Comparison of ENCODE assay signal across 24 cellular contexts in genomic region chr17:63816123-63816522, GRCh38. TPM values are rescaled to one million over a fixed set of nuclear protein-coding genes. Genes with fewer than 3 reads are reported as not detected.
A peak's percentile ranks its signal among the peaks of the same experiment; 100 is the strongest.
DNase-seq lines count a peak whose midpoint lies in the region; ATAC-seq, FAIRE-seq and TF ChIP-seq lines count a peak whose summit lies in the region.
"Had no signal": no experiment of that assay in that cellular context is flagged by ENCODE, and none has a peak within 500 bp of the region (broad histone marks: within the 10 kb centered on the region; RNA-seq: fewer than 3 reads in every experiment).

No MANE protein-coding gene starts in this region.

- peak overlapping the region; percentile 87 for H2BK5ac ChIP-seq in IMR-90 (ENCODE audit: low read depth, low read length, poor library complexity, severe bottlenecking)

- H2BK20ac ChIP-seq in IMR-90 (ENCODE audit: low read depth, low read length): peak overlapping the region; percentile 22; the same call in 1 of the 2 replicates

- no peak for FAIRE-seq in HepG2 (lab: Jason Lieb, UNC)
- FAIRE-seq: GM12878 had no signal

- TF ChIP-seq RAD21 in HepG2 (CRISPR knock-in tag; IDR thresholded peaks at IDR 0.05): no peak
- no peak for TF ChIP-seq RAD21 in IMR-90 (IDR thresholded peaks at IDR 0.05; ENCODE audit: low read length)

- H3K18ac ChIP-seq in IMR-90 (ENCODE audit: low read depth, low read length): peak overlapping the region; percentile 83; the same call in 1 of the 2 replicates

- H4K8ac ChIP-seq in IMR-90 (ENCODE audit: low read depth in 2 of 2, low read length in 2 of 2): peak overlapping the region in 1 of 2 experiments; percentile 61; a peak in 2 of 4 replicates

- dilution Hi-C loops in IMR-90 (cut with HindIII; ENCODE audit: low sequenced_read_pairs, unreplicated experiment): no loop called here

- no peak overlapping the region for H3K4me3 Mint-ChIP-seq in stimulated activated naive B cell treated with anti-CD40 and anti-IgM and Interleukin-4, amounts not matched to agents 10 μg/mL and 1 μg/mL and 100 μg/mL, for 72 hours
- H3K4me3 Mint-ChIP-seq: CD4-positive, alpha-beta memory T cell; GM23338 had no signal

- peak overlapping the region; percentile 75 for H2AK5ac ChIP-seq in IMR-90 (ENCODE audit: low read depth, low read length)

- no peak overlapping the region for H2BK15ac ChIP-seq in IMR-90 (ENCODE audit: low read depth, low read length)

- H3K27me3 ChIP-seq in HepG2 (ENCODE audit: control insufficient read depth in 1 of 2, insufficient read depth in 2 of 2, low read length in 2 of 2): no peaks in the 10 kb centered on the region
- H3K27me3 ChIP-seq in right lobe of liver: no peaks in the 10 kb centered on the region
- H3K27me3 ChIP-seq in IMR-90 (ENCODE audit: control insufficient read depth, insufficient read depth, low read length): no peaks in the 10 kb centered on the region
- H3K27me3 ChIP-seq: BLaER1 treated with 17β-estradiol and CSF1 and Interleukin-3, amounts not matched to agents 10 nM and 100 nM; SJCRH30 had no signal

- H3K9me3 ChIP-seq in HepG2 (ENCODE audit: low read length) (no peaks in the 10 kb centered on the region), right lobe of liver (no peaks in the 10 kb centered on the region), IMR-90 (ENCODE audit: control insufficient read depth, insufficient read depth, low read length) (no peaks in the 10 kb centered on the region)
- H3K9me3 ChIP-seq: BLaER1 treated with 17β-estradiol and CSF1 and Interleukin-3, amounts not matched to agents 10 nM and 100 nM; Caco-2; HAP-1; SJCRH30 had no signal

- peak overlapping the region; percentile 37 for H3K27ac Mint-ChIP-seq in stimulated activated naive B cell treated with anti-CD40 and anti-IgM and Interleukin-4, amounts not matched to agents 10 μg/mL and 1 μg/mL and 100 μg/mL, for 72 hours
- H3K27ac Mint-ChIP-seq: GM23338 had no signal

- no peak for ATAC-seq in HepG2
- no peak for ATAC-seq in right lobe of liver
- ATAC-seq in IMR-90 (ENCODE audit: low read depth): no peak; the same call in 1 of the 2 replicates
- no peak for ATAC-seq in stimulated activated naive B cell treated with anti-CD40 and anti-IgM and Interleukin-4, amounts not matched to agents 10 μg/mL and 1 μg/mL and 100 μg/mL, for 72 hours (replicated peaks)
- ATAC-seq: GM12878, GM23338, Panc1 had no signal

- DNase-seq in HepG2 (ENCODE audit: low spot score) (no peak), right lobe of liver (no peak), IMR-90 (no peak), RKO (ENCODE audit: low spot score) (no peak)
- no peak for DNase-seq in stimulated activated naive B cell treated with anti-CD40 and anti-IgM and Interleukin-4, amounts not matched to agents 10 μg/mL and 1 μg/mL and 100 μg/mL, for 72 hours
- DNase-seq: ACHN; Caco-2; CD4-positive, alpha-beta memory T cell; DMS 273 treated with DMSO at 0.1 percent for 48 hours; DMS79 treated with DMSO at 0.1 percent for 48 hours; KG1; NCI-H1105; NCI-H146; NCI-H2029; NCI-H226; NCI-H524; NCI-H774; NK-92 treated with Interleukin-12 subunit alpha and Interleukin-12 subunit beta, amount 100 ng/mL, for 24 hours; SJCRH30 had no signal

- peaks cover 53 to 64% of the 10 kb centered on the region in 2 donors for H3K36me3 Mint-ChIP-seq in stimulated activated naive B cell treated with anti-CD40 and anti-IgM and Interleukin-4, amounts not matched to agents 10 μg/mL and 1 μg/mL and 100 μg/mL, for 72 hours

- H3K4me1 ChIP-seq in HepG2 (ENCODE audit: insufficient read depth, low read length): peaks cover 14% of the 10 kb centered on the region; the same call in 1 of the 2 replicates
- peaks cover 0 to 17% (median 1%) of the 10 kb centered on the region in 4 donors for H3K4me1 ChIP-seq in right lobe of liver
- H3K4me1 ChIP-seq in IMR-90 (ENCODE audit: control insufficient read depth, insufficient read depth, low read length): peaks cover 20% of the 10 kb centered on the region
- H3K4me1 ChIP-seq: HAP-1, SJCRH30 had no signal

- no peaks in the 10 kb centered on the region for H3K27me3 Mint-ChIP-seq in stimulated activated naive B cell treated with anti-CD40 and anti-IgM and Interleukin-4, amounts not matched to agents 10 μg/mL and 1 μg/mL and 100 μg/mL, for 72 hours
- H3K27me3 Mint-ChIP-seq: CD4-positive, alpha-beta memory T cell had no signal

- no peak overlapping the region for H4K91ac ChIP-seq in IMR-90 (ENCODE audit: insufficient read depth, low read depth, low read length)

- intact Hi-C loops in HepG2 (cut with micrococcal nuclease; ENCODE audit: unreplicated experiment) (no loop called here), right lobe of liver (cut with DNase I) (no loop called here), IMR-90 (cut with micrococcal nuclease) (no loop called here)

- TF ChIP-seq CTCF in HepG2 (CRISPR knock-in tag; IDR thresholded peaks at IDR 0.05): no peak
- TF ChIP-seq CTCF in right lobe of liver (IDR thresholded peaks at IDR 0.05): no peak
- TF ChIP-seq CTCF in IMR-90 (conservative IDR thresholded peaks at IDR 0.05; ENCODE audit: low read depth, low read length): no peak

- H4K5ac ChIP-seq in IMR-90 (ENCODE audit: low read depth, low read length): peak overlapping the region; percentile 52; the same call in 1 of the 2 replicates

- WGBS in HepG2 (ENCODE audit: low lambda C conversion rate): 94% methylated on average over 2 of the region's 2 CpGs
- 90% methylated on average over 2 of the region's 2 CpGs for WGBS in right lobe of liver (ENCODE audit: insufficient coverage, low coverage, low lambda C conversion rate, missing lambda C conversion rate)
- WGBS in IMR-90 (ENCODE audit: extremely low coverage in 2 of 2, insufficient read length in 1 of 2), 2 experiments: 100% methylated on average over 1 of the region's 2 CpGs; no CpG with 5 or more reads in 1 of the 2 experiments

- H3K56ac ChIP-seq in IMR-90 (ENCODE audit: extremely low read depth, insufficient read depth, low read length): no peak overlapping the region

- no peak overlapping the region for H3K9ac ChIP-seq in HepG2 (ENCODE audit: insufficient read depth, low read depth, low read length)
- peak overlapping the region; percentile 68 for H3K9ac ChIP-seq in IMR-90 (ENCODE audit: low read depth, low read length)

- in situ Hi-C loops in HepG2 (cut with HindIII; ENCODE audit: extremely low pct_ligation_motif_present, low pct_unique_long_range_greater_than_20kb): no loop called here
- in situ Hi-C loops in IMR-90 (cut with MboI; ENCODE audit: low sequenced_read_pairs): no loop called here

- peak overlapping the region; percentile 64 for H3K4ac ChIP-seq in IMR-90 (ENCODE audit: low read depth, low read length)

- H3K4me1 Mint-ChIP-seq in stimulated activated naive B cell treated with anti-CD40 and anti-IgM and Interleukin-4, amounts not matched to agents 10 μg/mL and 1 μg/mL and 100 μg/mL, for 72 hours: peaks cover 7 to 24% of the 10 kb centered on the region in 2 donors
- H3K4me1 Mint-ChIP-seq: GM23338 had no signal

- H3K36me3 ChIP-seq in HepG2 (replicated peaks in 1 of 2; ENCODE audit: control insufficient read depth in 1 of 2, insufficient read depth in 2 of 2, low read length in 2 of 2) (peaks cover 58 to 97% of the 10 kb centered on the region in 2 experiments), right lobe of liver (peaks cover 5 to 94% (median 65%) of the 10 kb centered on the region in 4 donors), IMR-90 (ENCODE audit: control insufficient read depth, insufficient read depth, low read length) (peaks cover 81% of the 10 kb centered on the region)

- no peak overlapping the region for H3K4me3 ChIP-seq in HepG2 (replicated peaks in 1 of 3; ENCODE audit: insufficient read depth in 1 of 3, low read depth in 2 of 3, low read length in 3 of 3)
- no peak overlapping the region for H3K4me3 ChIP-seq in right lobe of liver
- H3K4me3 ChIP-seq in IMR-90 (ENCODE audit: insufficient read depth, low read depth, low read length): no peak overlapping the region
- H3K4me3 ChIP-seq: BLaER1 treated with 17β-estradiol and CSF1 and Interleukin-3, amounts not matched to agents 10 nM and 100 nM; GM12878; GM23338; HAP-1; SJCRH30 had no signal

- H3K79me2 ChIP-seq in HepG2 (ENCODE audit: insufficient read depth, low read length): no peaks in the 10 kb centered on the region

- H3K4me2 ChIP-seq in HepG2 (ENCODE audit: low read depth, low read length): no peak overlapping the region
- peak overlapping the region; percentile 42; the same call in 1 of the 2 replicates for H3K4me2 ChIP-seq in IMR-90 (ENCODE audit: low read depth, low read length)
- H3K4me2 ChIP-seq: BLaER1 treated with 17β-estradiol and CSF1 and Interleukin-3, amounts not matched to agents 10 nM and 100 nM; GM23338 had no signal

- peak overlapping the region; percentile 72 for H3K14ac ChIP-seq in IMR-90 (replicated peaks; ENCODE audit: low read depth, low read length)

- TF ChIP-seq EP300 in HepG2 (IDR thresholded peaks at IDR 0.05; ENCODE audit: low read depth in 2 of 2, low read length in 2 of 2) (no peak), HepG2 (CRISPR knock-in tag; IDR thresholded peaks at IDR 0.05; ENCODE audit: borderline replicate concordance) (no peak)

- H2AFZ ChIP-seq in HepG2 (ENCODE audit: low read length): no peak overlapping the region
- H2AFZ ChIP-seq in IMR-90 (replicated peaks; ENCODE audit: low read length, poor library complexity): no peak overlapping the region
- H2AFZ ChIP-seq: GM23338 had no signal

- peak overlapping the region; percentile 57 for H3K23ac ChIP-seq in IMR-90 (ENCODE audit: low read depth, low read length)

- POLR2A ChIA-PET in HepG2 (lab: Yijun Ruan, JAX): no interaction called here
- POLR2A ChIA-PET in IMR-90 (lab: Charles Lee; ENCODE audit: unreplicated experiment): interaction anchor here (0.6 kb wide), 1 partner anchor 18 kb away, joined by 3 read pairs; no protein-coding TSS in a partner anchor

- H3K9me1 ChIP-seq in IMR-90 (ENCODE audit: insufficient read depth, low read length): peaks cover 15% of the 10 kb centered on the region

- H4K20me1 ChIP-seq in HepG2 (ENCODE audit: insufficient read depth, low read length) (peaks cover 3% of the 10 kb centered on the region; the same call in 1 of the 2 replicates), IMR-90 (ENCODE audit: insufficient read depth, low read length) (peaks cover 26% of the 10 kb centered on the region)

- H3K27ac ChIP-seq in HepG2 (ENCODE audit: extremely low read length, insufficient read depth, low read length): no peak overlapping the region
- no peak overlapping the region for H3K27ac ChIP-seq in right lobe of liver
- peak overlapping the region; percentile 62; the same call in 1 of the 2 replicates for H3K27ac ChIP-seq in IMR-90 (ENCODE audit: insufficient read depth, low read length)
- H3K27ac ChIP-seq: BLaER1 treated with 17β-estradiol and CSF1 and Interleukin-3, amounts not matched to agents 10 nM and 100 nM; SJCRH30 had no signal

- H2BK120ac ChIP-seq in IMR-90 (ENCODE audit: low read depth, low read length): peak overlapping the region; percentile 38; the same call in 1 of the 2 replicates

- CTCF ChIA-PET in HepG2 (lab: Yijun Ruan, JAX; ENCODE audit: low intra/inter-chr PET ratio, low total read pairs): no interaction called here
- CTCF ChIA-PET in IMR-90 (lab: Yijun Ruan, JAX): interaction anchor here (1.4 kb wide), 1 partner anchor 17 kb away, joined by 5 read pairs; no protein-coding TSS in a partner anchor

- H2AK9ac ChIP-seq in IMR-90 (replicated peaks; ENCODE audit: low read depth, low read length, poor library complexity): no peak overlapping the region

- BruUV-seq in HepG2 (replicated peaks; lab: Mats Ljungman, UMichigan) (no TSS peak), IMR-90 (replicated peaks; lab: Mats Ljungman, UMichigan) (no TSS peak)

- TF ChIP-seq POLR2A in HepG2 (IDR thresholded peaks at IDR 0.05; ENCODE audit: insufficient read depth in 1 of 2, low read depth in 2 of 2, low read length in 2 of 2) (no peak), right lobe of liver (IDR thresholded peaks at IDR 0.05) (no peak), IMR-90 (IDR thresholded peaks at IDR 0.05; ENCODE audit: low read depth, low read length) (no peak)

- peaks cover 35 to 60% of the 10 kb centered on the region in 2 experiments for H3K79me1 ChIP-seq in IMR-90 (ENCODE audit: low read depth in 1 of 2, low read length in 2 of 2)

- H3K9me3 Mint-ChIP-seq in stimulated activated naive B cell treated with anti-CD40 and anti-IgM and Interleukin-4, amounts not matched to agents 10 μg/mL and 1 μg/mL and 100 μg/mL, for 72 hours: no peaks in the 10 kb centered on the region
- H3K9me3 Mint-ChIP-seq: CD4-positive, alpha-beta memory T cell; GM23338 had no signal

RNA-seq across cellular contexts. Expression of gene PSMC5, which starts 11.1 kb away (rescaled TPM):
- total RNA-seq in HepG2 (2016; rRNA removed; fragmentation: Illumina TruSeq; extraction: Trizol) (35.3 and 81.4 TPM in 2 replicates), right lobe of liver (10 to 100 TPM; 52.7 to 70.9 (median 66.5) TPM), IMR-90 (2012; rRNA removed) (104 and 105 TPM in 2 replicates)
- total RNA-seq in HepG2 (2016; cell fraction: cytosol; rRNA removed; fragmentation: Illumina TruSeq; extraction: Trizol; ENCODE audit: low read depth): 26.4 and 26.8 TPM in 2 replicates
- total RNA-seq in HepG2 (2016; cell fraction: insoluble cytoplasmic fraction; rRNA removed; fragmentation: Illumina TruSeq; extraction: Trizol): 36.7 and 82.1 TPM in 2 replicates
- 47.6 and 57.8 TPM in 2 replicates for total RNA-seq in HepG2 (2016; cell fraction: membrane; rRNA removed; fragmentation: Illumina TruSeq; extraction: Trizol)
- total RNA-seq in HepG2 (2016; cell fraction: nucleus; rRNA removed; fragmentation: Illumina TruSeq; extraction: Trizol): 44.2 and 45.4 TPM in 2 replicates
- polyA plus RNA-seq in HepG2 (2011; rRNA removed) (109 and 128 TPM in 2 replicates), IMR-90 (2012; rRNA removed) (165 and 175 TPM in 2 replicates)
- polyA plus RNA-seq in HepG2 (2011; cell fraction: cytosol; rRNA removed): 161 and 185 TPM in 2 replicates
- 101 and 112 TPM in 2 replicates for polyA plus RNA-seq in HepG2 (2011; cell fraction: nucleus; rRNA removed)
- polyA plus RNA-seq in HepG2 (2012): 105 and 121 TPM in 2 replicates
- polyA plus RNA-seq in HepG2 (2016; cell fraction: cytosol; fragmentation: Illumina TruSeq; extraction: Trizol; ENCODE audit: low read depth): 73.3 and 91.2 TPM in 2 replicates
- polyA plus RNA-seq in HepG2 (2016; cell fraction: insoluble cytoplasmic fraction; fragmentation: Illumina TruSeq; extraction: Trizol; ENCODE audit: low read depth): 308 and 321 TPM in 2 replicates
- polyA plus RNA-seq in HepG2 (2016; cell fraction: membrane; fragmentation: Illumina TruSeq; extraction: Trizol; ENCODE audit: low read depth): 94.9 and 101 TPM in 2 replicates
- 157 and 164 TPM in 2 replicates for polyA plus RNA-seq in HepG2 (2016; cell fraction: nucleus; fragmentation: Illumina TruSeq; extraction: Trizol; ENCODE audit: insufficient read depth, low read depth)
- 77.4 and 190 TPM in 2 replicates for polyA minus RNA-seq in HepG2 (2011; rRNA and poly(A)+ RNA removed; ENCODE audit: low replicate concordance)
- polyA minus RNA-seq in HepG2 (2011; cell fraction: cytosol; rRNA and poly(A)+ RNA removed): 66.7 and 67.7 TPM in 2 replicates
- 86.9 and 103 TPM in 2 replicates for polyA minus RNA-seq in HepG2 (2011; cell fraction: nucleus; rRNA and poly(A)+ RNA removed)
- polyA plus RNA-seq in IMR-90 (2012; cell fraction: cytosol; rRNA removed): 104 and 142 TPM in 2 replicates
- polyA plus RNA-seq in IMR-90 (2012; cell fraction: nucleus; rRNA removed; ENCODE audit: low replicate concordance): 92.5 and 145 TPM in 2 replicates

RNA-seq across cellular contexts. Expression of gene FTSJ3, which starts 11.3 kb away (rescaled TPM):
- total RNA-seq in HepG2 (2016; rRNA removed; fragmentation: Illumina TruSeq; extraction: Trizol) (55.8 and 64.2 TPM in 2 replicates), right lobe of liver (10 to 100 TPM; 12.9 to 25.9 (median 19.0) TPM), IMR-90 (2012; rRNA removed) (68.1 and 69.4 TPM in 2 replicates)
- total RNA-seq in HepG2 (2016; cell fraction: cytosol; rRNA removed; fragmentation: Illumina TruSeq; extraction: Trizol; ENCODE audit: low read depth): 10.7 and 13.3 TPM in 2 replicates
- total RNA-seq in HepG2 (2016; cell fraction: insoluble cytoplasmic fraction; rRNA removed; fragmentation: Illumina TruSeq; extraction: Trizol): 51.6 and 62.8 TPM in 2 replicates
- total RNA-seq in HepG2 (2016; cell fraction: membrane; rRNA removed; fragmentation: Illumina TruSeq; extraction: Trizol): 14.6 and 17.3 TPM in 2 replicates
- total RNA-seq in HepG2 (2016; cell fraction: nucleus; rRNA removed; fragmentation: Illumina TruSeq; extraction: Trizol): 57.2 and 58.7 TPM in 2 replicates
- polyA plus RNA-seq in HepG2 (2011; rRNA removed) (26.0 and 33.3 TPM in 2 replicates), IMR-90 (2012; rRNA removed) (45.4 and 51.3 TPM in 2 replicates)
- 34.7 and 35.1 TPM in 2 replicates for polyA plus RNA-seq in HepG2 (2011; cell fraction: cytosol; rRNA removed)
- polyA plus RNA-seq in HepG2 (2011; cell fraction: nucleus; rRNA removed): 50.8 and 55.2 TPM in 2 replicates
- 29.8 and 30.3 TPM in 2 replicates for polyA plus RNA-seq in HepG2 (2012)
- polyA plus RNA-seq in HepG2 (2016; cell fraction: cytosol; fragmentation: Illumina TruSeq; extraction: Trizol; ENCODE audit: low read depth): 4.3 and 4.9 TPM in 2 replicates
- 43.6 and 49.4 TPM in 2 replicates for polyA plus RNA-seq in HepG2 (2016; cell fraction: insoluble cytoplasmic fraction; fragmentation: Illumina TruSeq; extraction: Trizol; ENCODE audit: low read depth)
- polyA plus RNA-seq in HepG2 (2016; cell fraction: membrane; fragmentation: Illumina TruSeq; extraction: Trizol; ENCODE audit: low read depth): 6.8 and 10.2 TPM in 2 replicates
- polyA plus RNA-seq in HepG2 (2016; cell fraction: nucleus; fragmentation: Illumina TruSeq; extraction: Trizol; ENCODE audit: insufficient read depth, low read depth): 88.3 and 89.9 TPM in 2 replicates
- polyA minus RNA-seq in HepG2 (2011; rRNA and poly(A)+ RNA removed; ENCODE audit: low replicate concordance): 56.8 and 112 TPM in 2 replicates
- polyA minus RNA-seq in HepG2 (2011; cell fraction: cytosol; rRNA and poly(A)+ RNA removed): 19.9 and 23.5 TPM in 2 replicates
- 74.9 and 77.7 TPM in 2 replicates for polyA minus RNA-seq in HepG2 (2011; cell fraction: nucleus; rRNA and poly(A)+ RNA removed)
- 22.2 and 33.6 TPM in 2 replicates for polyA plus RNA-seq in IMR-90 (2012; cell fraction: cytosol; rRNA removed)
- polyA plus RNA-seq in IMR-90 (2012; cell fraction: nucleus; rRNA removed; ENCODE audit: low replicate concordance): 63.3 and 90.0 TPM in 2 replicates

RNA-seq across cellular contexts. Expression of gene SMARCD2, which starts 26.4 kb away (rescaled TPM):
- total RNA-seq in HepG2 (2016; rRNA removed; fragmentation: Illumina TruSeq; extraction: Trizol) (139 and 150 TPM in 2 replicates), right lobe of liver (10 to 100 TPM; 23.8 to 94.5 (median 59.5) TPM), IMR-90 (2012; rRNA removed) (72.8 and 91.2 TPM in 2 replicates)
- 76.2 and 86.8 TPM in 2 replicates for total RNA-seq in HepG2 (2016; cell fraction: cytosol; rRNA removed; fragmentation: Illumina TruSeq; extraction: Trizol; ENCODE audit: low read depth)
- total RNA-seq in HepG2 (2016; cell fraction: insoluble cytoplasmic fraction; rRNA removed; fragmentation: Illumina TruSeq; extraction: Trizol): 128 and 151 TPM in 2 replicates
- total RNA-seq in HepG2 (2016; cell fraction: membrane; rRNA removed; fragmentation: Illumina TruSeq; extraction: Trizol): 149 and 160 TPM in 2 replicates
- 82.7 and 98.0 TPM in 2 replicates for total RNA-seq in HepG2 (2016; cell fraction: nucleus; rRNA removed; fragmentation: Illumina TruSeq; extraction: Trizol)
- polyA plus RNA-seq in HepG2 (2011; rRNA removed) (122 and 128 TPM in 2 replicates), IMR-90 (2012; rRNA removed) (53.7 and 56.9 TPM in 2 replicates)
- polyA plus RNA-seq in HepG2 (2011; cell fraction: cytosol; rRNA removed): 72.8 and 84.6 TPM in 2 replicates
- polyA plus RNA-seq in HepG2 (2011; cell fraction: nucleus; rRNA removed): 173 and 200 TPM in 2 replicates
- polyA plus RNA-seq in HepG2 (2012): 63.6 and 77.3 TPM in 2 replicates
- polyA plus RNA-seq in HepG2 (2016; cell fraction: cytosol; fragmentation: Illumina TruSeq; extraction: Trizol; ENCODE audit: low read depth): 73.5 and 77.2 TPM in 2 replicates
- polyA plus RNA-seq in HepG2 (2016; cell fraction: insoluble cytoplasmic fraction; fragmentation: Illumina TruSeq; extraction: Trizol; ENCODE audit: low read depth): 117 and 129 TPM in 2 replicates
- 114 and 124 TPM in 2 replicates for polyA plus RNA-seq in HepG2 (2016; cell fraction: membrane; fragmentation: Illumina TruSeq; extraction: Trizol; ENCODE audit: low read depth)
- 136 and 143 TPM in 2 replicates for polyA plus RNA-seq in HepG2 (2016; cell fraction: nucleus; fragmentation: Illumina TruSeq; extraction: Trizol; ENCODE audit: insufficient read depth, low read depth)
- polyA minus RNA-seq in HepG2 (2011; rRNA and poly(A)+ RNA removed; ENCODE audit: low replicate concordance): 89.3 and 195 TPM in 2 replicates
- polyA minus RNA-seq in HepG2 (2011; cell fraction: cytosol; rRNA and poly(A)+ RNA removed): 47.2 and 51.1 TPM in 2 replicates
- polyA minus RNA-seq in HepG2 (2011; cell fraction: nucleus; rRNA and poly(A)+ RNA removed): 79.8 and 97.2 TPM in 2 replicates
- 28.3 and 43.2 TPM in 2 replicates for polyA plus RNA-seq in IMR-90 (2012; cell fraction: cytosol; rRNA removed)
- 64.7 and 69.4 TPM in 2 replicates for polyA plus RNA-seq in IMR-90 (2012; cell fraction: nucleus; rRNA removed; ENCODE audit: low replicate concordance)

RNA-seq across cellular contexts. Expression of gene DDX42, which starts 42.2 kb away (rescaled TPM):
- 81.5 and 87.2 TPM in 2 replicates for total RNA-seq in HepG2 (2016; rRNA removed; fragmentation: Illumina TruSeq; extraction: Trizol)
- total RNA-seq in HepG2 (2016; cell fraction: cytosol; rRNA removed; fragmentation: Illumina TruSeq; extraction: Trizol; ENCODE audit: low read depth): 29.4 and 40.6 TPM in 2 replicates
- 78.3 and 81.1 TPM in 2 replicates for total RNA-seq in HepG2 (2016; cell fraction: insoluble cytoplasmic fraction; rRNA removed; fragmentation: Illumina TruSeq; extraction: Trizol)
- total RNA-seq in HepG2 (2016; cell fraction: membrane; rRNA removed; fragmentation: Illumina TruSeq; extraction: Trizol): 42.5 and 44.3 TPM in 2 replicates
- total RNA-seq in HepG2 (2016; cell fraction: nucleus; rRNA removed; fragmentation: Illumina TruSeq; extraction: Trizol): 143 and 164 TPM in 2 replicates
- polyA plus RNA-seq in HepG2 (2011; rRNA removed): 92.9 and 104 TPM in 2 replicates
- polyA plus RNA-seq in HepG2 (2011; cell fraction: cytosol; rRNA removed): 28.9 and 41.0 TPM in 2 replicates
- 278 and 375 TPM in 2 replicates for polyA plus RNA-seq in HepG2 (2011; cell fraction: nucleus; rRNA removed)
- polyA plus RNA-seq in HepG2 (2012): 110 and 116 TPM in 2 replicates
- 6.4 and 8.6 TPM in 2 replicates for polyA plus RNA-seq in HepG2 (2016; cell fraction: cytosol; fragmentation: Illumina TruSeq; extraction: Trizol; ENCODE audit: low read depth)
- 109 TPM in 2 replicates for polyA plus RNA-seq in HepG2 (2016; cell fraction: insoluble cytoplasmic fraction; fragmentation: Illumina TruSeq; extraction: Trizol; ENCODE audit: low read depth)
- 21.9 and 25.7 TPM in 2 replicates for polyA plus RNA-seq in HepG2 (2016; cell fraction: membrane; fragmentation: Illumina TruSeq; extraction: Trizol; ENCODE audit: low read depth)
- polyA plus RNA-seq in HepG2 (2016; cell fraction: nucleus; fragmentation: Illumina TruSeq; extraction: Trizol; ENCODE audit: insufficient read depth, low read depth): 292 and 329 TPM in 2 replicates
- polyA minus RNA-seq in HepG2 (2011; rRNA and poly(A)+ RNA removed; ENCODE audit: low replicate concordance): 22.3 and 35.8 TPM in 2 replicates
- polyA minus RNA-seq in HepG2 (2011; cell fraction: cytosol; rRNA and poly(A)+ RNA removed): 39.0 and 47.1 TPM in 2 replicates
- 292 and 335 TPM in 2 replicates for polyA minus RNA-seq in HepG2 (2011; cell fraction: nucleus; rRNA and poly(A)+ RNA removed)
- 10 to 100 TPM; 28.5 to 45.2 (median 36.2) TPM for total RNA-seq in right lobe of liver
- 74.7 and 75.8 TPM in 2 replicates for total RNA-seq in IMR-90 (2012; rRNA removed)
- 75.6 and 91.5 TPM in 2 replicates for polyA plus RNA-seq in IMR-90 (2012; rRNA removed)
- polyA plus RNA-seq in IMR-90 (2012; cell fraction: cytosol; rRNA removed): 18.9 and 19.1 TPM in 2 replicates
- polyA plus RNA-seq in IMR-90 (2012; cell fraction: nucleus; rRNA removed; ENCODE audit: low replicate concordance): 62.8 and 303 TPM in 2 replicates

RNA-seq across cellular contexts. Expression of gene CCDC47, which starts 42.7 kb away (rescaled TPM):
- total RNA-seq in HepG2 (2016; rRNA removed; fragmentation: Illumina TruSeq; extraction: Trizol): 61.6 and 99.5 TPM in 2 replicates
- total RNA-seq in HepG2 (2016; cell fraction: cytosol; rRNA removed; fragmentation: Illumina TruSeq; extraction: Trizol; ENCODE audit: low read depth): 14.7 and 18.1 TPM in 2 replicates
- 56.1 and 100 TPM in 2 replicates for total RNA-seq in HepG2 (2016; cell fraction: insoluble cytoplasmic fraction; rRNA removed; fragmentation: Illumina TruSeq; extraction: Trizol)
- 15.1 and 20.6 TPM in 2 replicates for total RNA-seq in HepG2 (2016; cell fraction: membrane; rRNA removed; fragmentation: Illumina TruSeq; extraction: Trizol)
- 87.9 and 101 TPM in 2 replicates for total RNA-seq in HepG2 (2016; cell fraction: nucleus; rRNA removed; fragmentation: Illumina TruSeq; extraction: Trizol)
- polyA plus RNA-seq in HepG2 (2011; rRNA removed): 54.4 and 59.3 TPM in 2 replicates
- polyA plus RNA-seq in HepG2 (2011; cell fraction: cytosol; rRNA removed): 31.9 and 50.0 TPM in 2 replicates
- 16.9 and 28.0 TPM in 2 replicates for polyA plus RNA-seq in HepG2 (2011; cell fraction: nucleus; rRNA removed)
- 84.0 and 93.9 TPM in 2 replicates for polyA plus RNA-seq in HepG2 (2012)
- polyA plus RNA-seq in HepG2 (2016; cell fraction: cytosol; fragmentation: Illumina TruSeq; extraction: Trizol; ENCODE audit: low read depth): 4.5 and 4.6 TPM in 2 replicates
- polyA plus RNA-seq in HepG2 (2016; cell fraction: insoluble cytoplasmic fraction; fragmentation: Illumina TruSeq; extraction: Trizol; ENCODE audit: low read depth): 48.5 and 55.2 TPM in 2 replicates
- polyA plus RNA-seq in HepG2 (2016; cell fraction: membrane; fragmentation: Illumina TruSeq; extraction: Trizol; ENCODE audit: low read depth): 7.8 and 9.6 TPM in 2 replicates
- polyA plus RNA-seq in HepG2 (2016; cell fraction: nucleus; fragmentation: Illumina TruSeq; extraction: Trizol; ENCODE audit: insufficient read depth, low read depth): 108 and 115 TPM in 2 replicates
- 19.5 and 38.0 TPM in 2 replicates for polyA minus RNA-seq in HepG2 (2011; rRNA and poly(A)+ RNA removed; ENCODE audit: low replicate concordance)
- 45.4 and 57.4 TPM in 2 replicates for polyA minus RNA-seq in HepG2 (2011; cell fraction: cytosol; rRNA and poly(A)+ RNA removed)
- polyA minus RNA-seq in HepG2 (2011; cell fraction: nucleus; rRNA and poly(A)+ RNA removed): 39.5 and 51.5 TPM in 2 replicates
- total RNA-seq in right lobe of liver: 10 to 100 TPM; 45.7 to 69.9 (median 63.6) TPM
- total RNA-seq in IMR-90 (2012; rRNA removed): 62.0 and 79.4 TPM in 2 replicates
- polyA plus RNA-seq in IMR-90 (2012; rRNA removed): 45.3 and 45.7 TPM in 2 replicates
- polyA plus RNA-seq in IMR-90 (2012; cell fraction: cytosol; rRNA removed): 14.3 and 14.7 TPM in 2 replicates
- polyA plus RNA-seq in IMR-90 (2012; cell fraction: nucleus; rRNA removed; ENCODE audit: low replicate concordance): 7.1 and 19.4 TPM in 2 replicates
